26 cellular contexts compared by ENCODE assay signal in genomic region chr5:34667705-34668104, GRCh38.
"Had no signal": no experiment of that assay in that cellular context is flagged by ENCODE, and none has a peak within 500 bp of the region (broad histone marks: within the 10 kb centered on the region; RNA-seq: fewer than 3 reads in every experiment).

No MANE protein-coding gene starts in this region.

- DNase-seq: activated CD4-positive, alpha-beta memory T cell treated with anti-CD3 and anti-CD28 coated beads, Interleukin-2, amount 10 ng/mL, durations not matched to agents 7 days and 5 days; activated CD4-positive, alpha-beta T cell treated with anti-CD3 and anti-CD28 coated beads for 36 hours; activated CD4-positive, alpha-beta T cell treated with anti-CD3 and anti-CD28 coated beads, Interleukin-2, amount 50 U/mL, for 1 hour; activated gamma-delta T cell; activated naive CD4-positive, alpha-beta T cell treated with anti-CD3 and anti-CD28 coated beads, Interleukin-2, amount 10 ng/mL, durations not matched to agents 7 days and 5 days; activated naive CD8-positive, alpha-beta T cell treated with anti-CD3 and anti-CD28 coated beads for 36 hours; activated T-cell treated with anti-CD3 and anti-CD28 coated beads for 4 hours; activated T-cell treated with anti-CD3 and anti-CD28 coated beads, Interleukin-2, amount 50 U/mL, for 48 hours; NCI-H1092; NCI-H1417 treated with DMSO at 0.1 percent for 48 hours; NCI-H1694; NCI-H2029; NCI-H2107; NCI-H2171 treated with DMSO at 0.1 percent for 48 hours; NCI-H345; NCI-H510A; NCI-H526 treated with DMSO at 0.1 percent for 48 hours; NCI-H82; OCI-M1; RPMI8226; SK-N-SH; T-helper 1 cell had no signal

- ATAC-seq: activated CD4-positive, alpha-beta T cell treated with anti-CD3 and anti-CD28 coated beads for 36 hours; activated T-helper 17 cell treated with anti-CD3 and anti-CD28 coated beads, Interleukin-2, amount 50 U/mL, for 72 hours; Panc1; Right ventricle myocardium inferior had no signal

- H3K4me2 ChIP-seq: SK-N-SH had no signal

- H3K9me2 ChIP-seq: SK-N-SH had no signal

- H3K27ac ChIP-seq: VCaP had no signal

- H3K9me3 ChIP-seq: SK-N-SH had no signal

- H3K9ac ChIP-seq: SK-N-SH had no signal
